In genomic region chr12:130429656-130430505, GRCh38 we compare ENCODE assay signal across 20 cellular contexts.
DNase-seq lines count a peak whose midpoint lies in the region; ATAC-seq and TF ChIP-seq lines count a peak whose summit lies in the region.
"Had no signal": no experiment of that assay in that cellular context is flagged by ENCODE, and none has a peak within 500 bp of the region (broad histone marks: within the 10 kb centered on the region; RNA-seq: fewer than 3 reads in every experiment).

No MANE protein-coding gene starts in this region.

- H3K27ac ChIP-seq in osteoblast (ENCODE audit: low read depth, low read length) (no peak overlapping the region), suprapubic skin (no peak overlapping the region), substantia nigra (ENCODE audit: low read depth, low read length, poor library complexity, severe bottlenecking) (no peak overlapping the region)

- no peaks in the 10 kb centered on the region for H3K27me3 ChIP-seq in osteoblast (ENCODE audit: insufficient read depth, low read length)
- no peaks in the 10 kb centered on the region for H3K27me3 ChIP-seq in suprapubic skin

- no peaks in the 10 kb centered on the region for H3K4me1 Mint-ChIP-seq in chondrocyte (ENCODE audit: low read depth)
- H3K4me1 Mint-ChIP-seq: CD4-positive, CD25-positive, alpha-beta regulatory T cell; GM23338 had no signal

- H3K79me2 ChIP-seq in osteoblast (ENCODE audit: insufficient read depth, low read length): no peaks in the 10 kb centered on the region

- H3K4me3 Mint-ChIP-seq in chondrocyte (ENCODE audit: unreplicated experiment): no peak overlapping the region
- H3K4me3 Mint-ChIP-seq: CD4-positive, CD25-positive, alpha-beta regulatory T cell; GM23338 had no signal

- H3K4me2 ChIP-seq in osteoblast (ENCODE audit: insufficient read depth, low read length): no peak overlapping the region
- H3K4me2 ChIP-seq: GM23338, SK-N-SH had no signal

- H3K4me1 ChIP-seq in osteoblast (ENCODE audit: insufficient read depth, low read length) (no peaks in the 10 kb centered on the region), suprapubic skin (no peaks in the 10 kb centered on the region)

- TF ChIP-seq EP300 in suprapubic skin (IDR thresholded peaks at IDR 0.05): no peak

- H3K36me3 ChIP-seq in osteoblast (ENCODE audit: insufficient read depth, low read length) (no peaks in the 10 kb centered on the region), suprapubic skin (peaks cover 5% of the 10 kb centered on the region)

- no peak for ATAC-seq in GM18909 (IDR thresholded peaks at IDR 0.05; ENCODE audit: poor library complexity, unreplicated experiment)
- ATAC-seq: GM23338 had no signal

- TF ChIP-seq CTCF in chondrocyte (IDR thresholded peaks at IDR 0.05): no peak
- no peak for TF ChIP-seq CTCF in osteoblast (IDR thresholded peaks at IDR 0.05; ENCODE audit: extremely low read depth, low read depth, low read length)
- TF ChIP-seq CTCF in suprapubic skin (IDR thresholded peaks at IDR 0.05): no peak

- no peak overlapping the region for H2AFZ ChIP-seq in osteoblast (ENCODE audit: low read length)
- H2AFZ ChIP-seq: GM23338 had no signal

- DNase-seq in NCI-H82 (lab: John Stamatoyannopoulos, UW) (peak; percentile 62), chondrocyte (ENCODE audit: low spot score) (peak; percentile 72), osteoblast (ENCODE audit: insufficient read length, low spot score, missing footprints) (peak; percentile 66), suprapubic skin (ENCODE audit: low spot score in 2 of 2) (peak; percentile 32 to 44), AG08396 (ENCODE audit: low spot score) (no peak), substantia nigra (lab: John Stamatoyannopoulos, UW) (no peak), germinal center (ENCODE audit: low spot score) (no peak)
- DNase-seq: ACHN; CD4-positive, CD25-positive, alpha-beta regulatory T cell; COR-L47; DMS 273 treated with DMSO at 0.1 percent for 48 hours; DND-41; GDM1; KBM-7; NCI-H1694 treated with DMSO at 0.1 percent for 48 hours; RPMI8226; SHP77 treated with DMSO at 0.1 percent for 48 hours; SK-N-SH had no signal

- no peak for TF ChIP-seq POLR2A in suprapubic skin (IDR thresholded peaks at IDR 0.05)

- H3K36me3 Mint-ChIP-seq in chondrocyte (ENCODE audit: low read depth): no peaks in the 10 kb centered on the region
- H3K36me3 Mint-ChIP-seq: CD4-positive, CD25-positive, alpha-beta regulatory T cell had no signal

- H3K27ac Mint-ChIP-seq in chondrocyte (ENCODE audit: unreplicated experiment): no peak overlapping the region
- H3K27ac Mint-ChIP-seq: CD4-positive, CD25-positive, alpha-beta regulatory T cell; GM23338 had no signal

- H3K9me3 ChIP-seq in osteoblast (ENCODE audit: low read depth, low read length): no peaks in the 10 kb centered on the region
- H3K9me3 ChIP-seq in suprapubic skin: no peaks in the 10 kb centered on the region
- H3K9me3 ChIP-seq: SK-N-SH had no signal

- H3K4me3 ChIP-seq in osteoblast (ENCODE audit: insufficient read depth, low read length) (no peak overlapping the region), suprapubic skin (no peak overlapping the region)
- H3K4me3 ChIP-seq: GM23338 had no signal

- H4K20me1 ChIP-seq in osteoblast (ENCODE audit: insufficient read depth, low read length): no peaks in the 10 kb centered on the region

- peaks cover 18% of the 10 kb centered on the region for H3K9me3 Mint-ChIP-seq in chondrocyte (ENCODE audit: low read depth)
- H3K9me3 Mint-ChIP-seq: CD4-positive, CD25-positive, alpha-beta regulatory T cell had no signal

- 83% methylated on average over 23 of the region's 24 CpGs for WGBS in suprapubic skin

- H3K27me3 Mint-ChIP-seq in chondrocyte (ENCODE audit: low read depth): no peaks in the 10 kb centered on the region
- H3K27me3 Mint-ChIP-seq: CD4-positive, CD25-positive, alpha-beta regulatory T cell had no signal

Comparison
In these comparisons a context has a peak if more than half of its experiments do, and no peak if none do; other contexts are left out.
1. DNase-seq: peak in NCI-H82 (single experiment), chondrocyte (single experiment), osteoblast (single experiment) and suprapubic skin (2 of 2); none in AG08396 (single experiment), substantia nigra (0 of 49) and germinal center (single experiment).